8 cellular contexts compared by ENCODE assay signal in the genomic region with DNA sequence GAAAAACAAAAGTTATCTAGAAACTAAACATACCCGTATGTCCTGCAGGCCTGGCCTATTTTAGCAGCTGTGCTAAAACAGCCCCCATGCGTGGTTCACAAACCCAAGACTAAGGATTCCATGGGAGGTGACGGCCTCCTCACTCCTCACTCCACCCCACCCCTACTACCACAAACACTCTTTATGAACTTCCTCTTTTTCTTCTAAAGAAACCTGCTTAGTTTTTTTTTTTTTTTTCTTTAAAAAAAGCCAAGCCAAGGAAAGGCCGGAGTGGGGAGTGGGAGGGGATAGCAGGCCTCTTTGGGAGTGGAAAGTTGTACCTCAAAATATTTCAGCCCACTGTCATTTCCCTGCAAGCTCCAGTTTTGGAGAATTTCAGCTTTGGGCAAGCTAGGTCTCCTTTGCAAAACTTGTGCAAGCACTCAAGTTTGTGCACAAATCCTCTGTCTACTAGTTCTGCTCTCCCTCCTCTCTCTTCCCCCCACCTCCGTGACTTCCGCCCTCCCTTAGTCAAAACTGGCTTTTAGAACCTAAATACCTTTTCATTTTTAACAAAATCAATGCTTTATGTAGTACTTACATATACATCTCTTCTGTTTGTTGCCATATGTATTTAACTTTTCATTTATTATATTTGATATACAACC. TPM values are rescaled to one million over a fixed set of nuclear protein-coding genes. Genes with fewer than 3 reads are reported as not detected.
DNase-seq lines count a peak whose midpoint lies in the region; ATAC-seq and TF ChIP-seq lines count a peak whose summit lies in the region.

No MANE protein-coding gene starts in this region.

- intact Hi-C loops in left colon (cut with DNase I, micrococcal nuclease), result loop anchor here in 1 of 2 donors (10.0 kb wide), 1 partner anchor 111 kb away; no protein-coding TSS in a partner anchor

- peak; percentile 45 for ATAC-seq in GM21737 (IDR thresholded peaks at IDR 0.05; ENCODE audit: unreplicated experiment)
- peak; percentile 25 for ATAC-seq in left colon

- H3K27me3 ChIP-seq in tibial nerve, result no peaks in the 10 kb centered on the region

- H3K27ac ChIP-seq in adipose tissue (ENCODE audit: low read depth, low read length) (peak overlapping the region; percentile 26), tibial nerve (peak overlapping the region; percentile 90 to 97 (median 93))

- peaks cover 0 to 9% (median 0%) of the 10 kb centered on the region in 3 donors for H3K36me3 ChIP-seq in tibial nerve

- TF ChIP-seq POLR2A in tibial nerve (IDR thresholded peaks at IDR 0.05), result no peak

- DNase-seq in GM12865 (ENCODE audit: low read depth) (peak; percentile 61), LNCaP clone FGC (ENCODE audit: low read depth) (no peak), left colon (no peak), tibial nerve (ENCODE audit: low spot score in 2 of 2) (no peak), NCI-H146 (lab: John Stamatoyannopoulos, UW) (no peak), NCI-H1436 treated with DMSO at 0.1 percent for 48 hours (lab: John Stamatoyannopoulos, UW) (no peak)

- H3K9me3 ChIP-seq in tibial nerve, result no peaks in the 10 kb centered on the region

- no peak for TF ChIP-seq CTCF in GM12865 (IDR thresholded peaks at IDR 0.05; ENCODE audit: insufficient read depth, low read depth, low read length, missing control alignments)
- no peak for TF ChIP-seq CTCF in LNCaP clone FGC (IDR thresholded peaks at IDR 0.05; ENCODE audit: control insufficient read depth, extremely low read depth, insufficient read depth)
- TF ChIP-seq CTCF in tibial nerve (IDR thresholded peaks at IDR 0.05), result no peak

- no peak for TF ChIP-seq EP300 in tibial nerve (IDR thresholded peaks at IDR 0.05)

- 12 to 47% (median 21%) methylated on average over 6 of the region's 6 CpGs for WGBS in adipose tissue, 3 donors
- 18% methylated on average over 6 of the region's 6 CpGs for WGBS in tibial nerve, 2 donors

- peaks cover 0 to 51% (median 18%) of the 10 kb centered on the region in 4 donors for H3K4me1 ChIP-seq in tibial nerve

- peak overlapping the region; percentile 82 for H3K4me3 ChIP-seq in GM12865 (ENCODE audit: low read depth, low read length)
- H3K4me3 ChIP-seq in LNCaP clone FGC (ENCODE audit: low read depth, low read length), result peak overlapping the region; percentile 70
- H3K4me3 ChIP-seq in tibial nerve, result peak overlapping the region; percentile 78 to 99 (median 91)

RNA-seq across cellular contexts. Expression of a gene that starts 0.5 kb away (rescaled TPM):
- 10 to 100 TPM in 2 of 3 donors, 1 to 10 TPM in 1; 4.6 to 49.3 (median 45.7) TPM for polyA plus RNA-seq in adipose tissue
- total RNA-seq in left colon, result 100 to 1,000 TPM in 1 of 2 donors, 10 to 100 TPM in 1; 70.0 to 135 TPM
- 100 to 1,000 TPM in 3 of 4 donors, 10 to 100 TPM in 1; 69.6 to 139 (median 118) TPM for total RNA-seq in tibial nerve
